10 cellular contexts compared by ENCODE assay signal in the genomic region with DNA sequence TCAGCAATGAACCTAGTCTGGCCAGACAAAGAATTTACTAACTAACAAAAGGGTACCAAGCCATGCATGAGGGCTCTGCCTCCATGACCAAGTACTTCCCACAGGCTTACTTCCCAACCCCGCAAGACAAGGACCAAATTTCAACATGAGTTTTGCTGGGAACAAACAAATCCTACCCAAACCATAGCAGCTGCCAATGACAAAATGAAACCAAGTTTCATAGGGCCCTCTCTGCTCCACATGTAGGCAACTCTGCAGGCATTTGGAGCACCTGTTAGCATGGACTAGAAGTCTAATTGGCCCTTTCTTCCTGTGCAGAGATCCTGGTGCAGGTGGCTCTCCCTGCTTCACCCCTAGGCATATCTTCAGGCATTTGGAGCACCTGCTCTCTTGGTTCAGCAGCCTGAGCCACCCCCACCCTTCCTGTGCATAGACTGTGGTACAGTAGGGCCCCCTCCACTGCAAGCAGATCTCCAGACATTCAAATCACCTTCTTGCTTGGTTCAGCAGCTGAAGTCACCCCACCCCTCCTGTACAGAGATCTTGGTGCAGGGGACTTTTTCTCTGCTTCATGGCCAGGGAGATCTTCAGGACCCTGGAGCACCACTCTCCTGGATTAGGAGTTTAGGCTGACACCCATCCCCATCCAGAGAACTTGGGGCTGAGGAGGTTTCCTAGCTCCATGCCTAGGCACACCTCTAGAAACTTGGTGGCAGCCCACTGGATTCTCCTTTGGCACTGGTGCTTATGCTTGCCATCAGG.
DNase-seq lines count a peak whose midpoint lies in the region; ATAC-seq, FAIRE-seq and TF ChIP-seq lines count a peak whose summit lies in the region.
"Had no signal": no experiment of that assay in that cellular context is flagged by ENCODE, and none has a peak within 500 bp of the region (broad histone marks: within the 10 kb centered on the region; RNA-seq: fewer than 3 reads in every experiment).

No MANE protein-coding gene starts in this region.

- peaks cover 41 to 72% (median 52%) of the 10 kb centered on the region in 3 donors for H3K4me1 Mint-ChIP-seq in T-cell

- no peak overlapping the region for H3K4me2 ChIP-seq in HepG2 (ENCODE audit: low read depth, low read length)

- peaks cover 14% of the 10 kb centered on the region for H3K36me3 Mint-ChIP-seq in T-cell

- H2AFZ ChIP-seq in HepG2 (ENCODE audit: low read length): no peak overlapping the region

- in situ Hi-C loops in HepG2 (cut with HindIII; ENCODE audit: extremely low pct_ligation_motif_present, low pct_unique_long_range_greater_than_20kb): no loop called here

- TF ChIP-seq EP300 in HepG2 (IDR thresholded peaks at IDR 0.05; ENCODE audit: low read depth in 2 of 2, low read length in 2 of 2): no peak
- no peak for TF ChIP-seq EP300 in HepG2 (CRISPR knock-in tag; IDR thresholded peaks at IDR 0.05; ENCODE audit: borderline replicate concordance)
- TF ChIP-seq EP300 in upper lobe of left lung (IDR thresholded peaks at IDR 0.05): no peak

- TF ChIP-seq RAD21 in liver (IDR thresholded peaks at IDR 0.05): peak in 1 of 2 donors; percentile 35
- no peak for TF ChIP-seq RAD21 in HepG2 (CRISPR knock-in tag; IDR thresholded peaks at IDR 0.05)

- H3K79me2 ChIP-seq in HepG2 (ENCODE audit: insufficient read depth, low read length): no peaks in the 10 kb centered on the region

- 45% methylated on average over 1 of the region's 1 CpG for WGBS in liver
- 33% methylated on average over 1 of the region's 1 CpG for whole genome bisulfite sequencing in HepG2 (ENCODE audit: low lambda C conversion rate)
- WGBS in thymus: 96% methylated on average over 1 of the region's 1 CpG
- WGBS in aorta, 2 donors: 91 to 92% methylated on average over 1 of the region's 1 CpG
- WGBS in upper lobe of left lung, 2 donors: 88 to 91% methylated on average over 1 of the region's 1 CpG

- BruUV-seq in HepG2 (replicated peaks; lab: Mats Ljungman, UMichigan): no TSS peak

- TF ChIP-seq POLR2A in HepG2 (IDR thresholded peaks at IDR 0.05; ENCODE audit: insufficient read depth in 1 of 2, low read depth in 2 of 2, low read length in 2 of 2): no peak
- TF ChIP-seq POLR2A in upper lobe of left lung (IDR thresholded peaks at IDR 0.05): no peak

- peak overlapping the region in 1 of 2 donors; percentile 9 for H3K27ac ChIP-seq in liver (ENCODE audit: low read depth in 1 of 2, low read length in 2 of 2)
- H3K27ac ChIP-seq in HepG2 (ENCODE audit: extremely low read length, insufficient read depth, low read length): no peak overlapping the region
- no peak overlapping the region for H3K27ac ChIP-seq in effector memory CD4-positive, alpha-beta T cell (ENCODE audit: insufficient read depth, low read length, poor library complexity, severe bottlenecking)
- peak overlapping the region; percentile 20 for H3K27ac ChIP-seq in thymus (ENCODE audit: low read depth)
- H3K27ac ChIP-seq in aorta (ENCODE audit: low read depth in 1 of 2, low read length in 2 of 2): no peak overlapping the region
- no peak overlapping the region for H3K27ac ChIP-seq in upper lobe of left lung
- H3K27ac ChIP-seq: cardiac muscle cell, upper lobe of right lung had no signal

- H3K9ac ChIP-seq in liver (ENCODE audit: low read depth in 1 of 2, low read length in 2 of 2) (no peak overlapping the region), HepG2 (ENCODE audit: insufficient read depth, low read depth, low read length) (no peak overlapping the region)

- H3K4me3 ChIP-seq in liver (ENCODE audit: low read depth in 1 of 3, low read length in 3 of 3): no peak overlapping the region
- H3K4me3 ChIP-seq in HepG2 (replicated peaks in 1 of 3; ENCODE audit: insufficient read depth in 1 of 3, low read depth in 2 of 3, low read length in 3 of 3): no peak overlapping the region
- peak overlapping the region; percentile 20 for H3K4me3 ChIP-seq in effector memory CD4-positive, alpha-beta T cell (ENCODE audit: insufficient read depth, low read depth, low read length, poor library complexity, severe bottlenecking)
- H3K4me3 ChIP-seq in thymus (ENCODE audit: low read length): no peak overlapping the region
- H3K4me3 ChIP-seq in aorta (ENCODE audit: low read length in 2 of 2): no peak overlapping the region
- H3K4me3 ChIP-seq in upper lobe of left lung: no peak overlapping the region
- H3K4me3 ChIP-seq: cardiac muscle cell, upper lobe of right lung had no signal

- CTCF ChIA-PET in HepG2 (lab: Yijun Ruan, JAX; ENCODE audit: low intra/inter-chr PET ratio, low total read pairs): no interaction called here
- CTCF ChIA-PET in T-cell (lab: Charles Lee): interaction anchor here (0.6 to 3.1 kb wide), 45 partner anchors 9 to 1126 kb away, joined by 3 to 73 read pairs (median 4); a partner anchor contains a TSS

- no peaks in the 10 kb centered on the region for H4K20me1 ChIP-seq in HepG2 (ENCODE audit: insufficient read depth, low read length)

- ATAC-seq in HepG2 (no peak), T-cell (replicated peaks in 1 of 4) (peak; percentile 48 to 54 (median 52)), aorta (ENCODE audit: low FRiP score) (no peak), upper lobe of left lung (ENCODE audit: low FRiP score in 2 of 2) (no peak)

- H3K27ac Mint-ChIP-seq in T-cell: peak overlapping the region; percentile 87 to 93

- peaks cover 5 to 19% (median 8%) of the 10 kb centered on the region in 3 donors for H3K9me3 Mint-ChIP-seq in T-cell

- intact Hi-C loops in HepG2 (cut with micrococcal nuclease; ENCODE audit: unreplicated experiment) (loop anchor here (2.0 kb wide), 1 partner anchor 364 kb away; no protein-coding TSS in a partner anchor), aorta (cut with DNase I) (loop anchor here (10.0 kb wide), 2 partner anchors 108 to 362 kb away; no protein-coding TSS in a partner anchor)

- no peak for DNase-seq in HepG2 (ENCODE audit: low spot score)
- peak in 9 of 34 experiments; percentile 6 to 30 (median 12) for DNase-seq in T-cell
- DNase-seq in effector memory CD4-positive, alpha-beta T cell: peak in 1 of 3 donors; percentile 2
- DNase-seq in aorta: no peak
- no peak for DNase-seq in upper lobe of left lung
- DNase-seq in GDM1 (lab: John Stamatoyannopoulos, UW): no peak
- DNase-seq: upper lobe of right lung had no signal

- H3K9me3 ChIP-seq in liver (ENCODE audit: control insufficient read depth in 4 of 4, low read length in 3 of 4) (no peaks in the 10 kb centered on the region), HepG2 (ENCODE audit: low read length) (peaks cover 9% of the 10 kb centered on the region; the same call in 1 of the 2 replicates), thymus (ENCODE audit: control insufficient read depth) (no peaks in the 10 kb centered on the region), aorta (ENCODE audit: control insufficient read depth, low read length) (no peaks in the 10 kb centered on the region), upper lobe of left lung (peaks cover 0 to 7% (median 5%) of the 10 kb centered on the region in 4 donors)
- H3K9me3 ChIP-seq in effector memory CD4-positive, alpha-beta T cell (ENCODE audit: control insufficient read depth, low read length): no peaks in the 10 kb centered on the region
- H3K9me3 ChIP-seq: upper lobe of right lung had no signal

- peaks cover 0 to 8% (median 3%) of the 10 kb centered on the region in 4 donors for H3K4me1 ChIP-seq in liver (ENCODE audit: control insufficient read depth in 4 of 4, insufficient read depth in 4 of 4, low read length in 3 of 4)
- no peaks in the 10 kb centered on the region for H3K4me1 ChIP-seq in HepG2 (ENCODE audit: insufficient read depth, low read length)
- H3K4me1 ChIP-seq in effector memory CD4-positive, alpha-beta T cell (ENCODE audit: control insufficient read depth, insufficient read depth, low read length, poor library complexity, severe bottlenecking): peaks cover 25% of the 10 kb centered on the region
- H3K4me1 ChIP-seq in thymus (ENCODE audit: control insufficient read depth, insufficient read depth, low read length): no peaks in the 10 kb centered on the region
- no peaks in the 10 kb centered on the region for H3K4me1 ChIP-seq in aorta (ENCODE audit: control insufficient read depth in 1 of 2, insufficient read depth in 2 of 2, low read length in 2 of 2)
- peaks cover 9 to 11% (median 10%) of the 10 kb centered on the region in 4 donors for H3K4me1 ChIP-seq in upper lobe of left lung

- no peaks in the 10 kb centered on the region for H3K27me3 Mint-ChIP-seq in T-cell

- no peaks in the 10 kb centered on the region for H3K27me3 ChIP-seq in liver (ENCODE audit: control insufficient read depth in 4 of 4, insufficient read depth in 4 of 4, low read length in 3 of 4)
- no peaks in the 10 kb centered on the region; a peak in 1 of 5 replicates for H3K27me3 ChIP-seq in HepG2 (ENCODE audit: control insufficient read depth in 1 of 2, insufficient read depth in 2 of 2, low read length in 2 of 2)
- no peaks in the 10 kb centered on the region for H3K27me3 ChIP-seq in effector memory CD4-positive, alpha-beta T cell (replicated peaks; ENCODE audit: control insufficient read depth, insufficient read depth, low read length, poor library complexity, severe bottlenecking)
- no peaks in the 10 kb centered on the region for H3K27me3 ChIP-seq in thymus (ENCODE audit: control insufficient read depth, insufficient read depth)
- H3K27me3 ChIP-seq in aorta (ENCODE audit: control insufficient read depth in 1 of 2, insufficient read depth in 2 of 2, low read length in 1 of 2): no peaks in the 10 kb centered on the region
- no peaks in the 10 kb centered on the region for H3K27me3 ChIP-seq in upper lobe of left lung
- H3K27me3 ChIP-seq: cardiac muscle cell, upper lobe of right lung had no signal

- H3K4me3 Mint-ChIP-seq in T-cell: peak overlapping the region in 2 of 3 donors; percentile 36 to 49

- POLR2A ChIA-PET in HepG2 (lab: Yijun Ruan, JAX): interaction anchor here (0.5 kb wide), 1 partner anchor 433 kb away, joined by 3 read pairs; no protein-coding TSS in a partner anchor
- POLR2A ChIA-PET in T-cell (lab: Charles Lee): interaction anchor here (0.5 to 0.8 kb wide), 3 partner anchors 26 to 232 kb away, joined by 3 to 4 read pairs (median 3); no protein-coding TSS in a partner anchor

- no peak for TF ChIP-seq CTCF in liver (IDR thresholded peaks at IDR 0.05; ENCODE audit: low read depth, low read length, missing input control)
- TF ChIP-seq CTCF in HepG2 (CRISPR knock-in tag; IDR thresholded peaks at IDR 0.05): no peak
- no peak for TF ChIP-seq CTCF in upper lobe of left lung (IDR thresholded peaks at IDR 0.05)

- no peak for FAIRE-seq in HepG2 (lab: Jason Lieb, UNC)

- H3K36me3 ChIP-seq in liver (ENCODE audit: control insufficient read depth in 4 of 4, insufficient read depth in 3 of 4, low read depth in 1 of 4, low read length in 3 of 4) (no peaks in the 10 kb centered on the region), HepG2 (replicated peaks in 1 of 2; ENCODE audit: control insufficient read depth in 1 of 2, insufficient read depth in 2 of 2, low read length in 2 of 2) (no peaks in the 10 kb centered on the region), thymus (ENCODE audit: control insufficient read depth, insufficient read depth) (no peaks in the 10 kb centered on the region), aorta (ENCODE audit: control insufficient read depth in 1 of 2, insufficient read depth in 2 of 2, low read length in 1 of 2) (no peaks in the 10 kb centered on the region), upper lobe of left lung (no peaks in the 10 kb centered on the region)
- no peaks in the 10 kb centered on the region for H3K36me3 ChIP-seq in effector memory CD4-positive, alpha-beta T cell (ENCODE audit: control insufficient read depth, insufficient read depth, low read length)
- H3K36me3 ChIP-seq: cardiac muscle cell, upper lobe of right lung had no signal

Comparison
In these comparisons a context has a peak if more than half of its experiments do, and no peak if none do; other contexts are left out.
1. ATAC-seq: peak in T-cell (4 of 4); none in HepG2 (single experiment), aorta (single experiment) and upper lobe of left lung (0 of 2).